In the genomic region with DNA sequence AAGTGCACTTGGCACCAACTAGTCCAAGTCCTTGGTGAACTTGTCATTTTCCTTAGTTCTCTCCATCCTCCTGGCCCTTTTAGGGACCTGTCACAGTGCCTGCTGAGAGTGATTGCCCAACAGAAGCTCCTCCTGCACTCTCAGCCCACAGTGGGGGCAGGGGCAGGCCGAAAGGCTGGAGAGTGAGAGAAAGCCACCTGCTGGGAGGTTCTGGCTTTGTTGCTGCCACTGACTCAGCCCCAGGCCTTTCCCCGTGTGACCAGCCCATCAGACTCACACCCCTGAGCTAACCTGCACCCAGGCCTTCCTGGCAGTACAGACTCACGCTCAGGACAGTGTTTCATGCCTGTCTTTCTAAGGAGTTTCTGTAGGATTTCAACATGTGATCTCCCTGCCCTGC, we compare ENCODE assay signal across 8 cellular contexts. TPM values are rescaled to one million over a fixed set of nuclear protein-coding genes. Genes with fewer than 3 reads are reported as not detected.
DNase-seq lines count a peak whose midpoint lies in the region; ATAC-seq and TF ChIP-seq lines count a peak whose summit lies in the region.

No MANE protein-coding gene starts in this region.

- H3K27ac ChIP-seq in HEK293 (ENCODE audit: extremely low read depth, low read depth, low read length) (no peak overlapping the region), right atrium auricular region (no peak overlapping the region), esophagus muscularis mucosa (replicated peaks in 1 of 4) (no peak overlapping the region)

- ATAC-seq in HG02852 (IDR thresholded peaks at IDR 0.05; ENCODE audit: unreplicated experiment) = no peak

- H3K4me3 ChIP-seq in HEK293 (ENCODE audit: low read depth, low read length) (no peak overlapping the region), right atrium auricular region (no peak overlapping the region), esophagus muscularis mucosa (no peak overlapping the region)

- H3K36me3 ChIP-seq in HEK293 (ENCODE audit: control insufficient read depth in 2 of 2, insufficient read depth in 1 of 2, low read length in 2 of 2) (no peaks in the 10 kb centered on the region), right atrium auricular region (no peaks in the 10 kb centered on the region), esophagus muscularis mucosa (no peaks in the 10 kb centered on the region)

- H3K4me1 ChIP-seq in HEK293 (ENCODE audit: control insufficient read depth, insufficient read depth, low read length) (no peaks in the 10 kb centered on the region), right atrium auricular region (peaks cover 0 to 10% of the 10 kb centered on the region in 2 donors), esophagus muscularis mucosa (no peaks in the 10 kb centered on the region)

- POLR2A ChIA-PET in HEK293 (lab: Yijun Ruan, JAX) = no interaction called here

- intact Hi-C loops in esophagus muscularis mucosa (cut with DNase I) = no loop called here

- no peak for TF ChIP-seq EP300 in esophagus muscularis mucosa (IDR thresholded peaks at IDR 0.05)

- H3K9me3 ChIP-seq in HEK293 (ENCODE audit: control insufficient read depth, insufficient read depth, low read depth, low read length) (no peaks in the 10 kb centered on the region), right atrium auricular region (no peaks in the 10 kb centered on the region), esophagus muscularis mucosa (no peaks in the 10 kb centered on the region)

- 39% methylated on average over 2 of the region's 3 CpGs for WGBS in esophagus muscularis mucosa

- DNase-seq in A172 (ENCODE audit: low spot score) = peak; percentile 87
- peak; percentile 21 for DNase-seq in SK-N-DZ (ENCODE audit: low spot score)
- DNase-seq in right atrium auricular region (ENCODE audit: low spot score) = peak; percentile 78
- DNase-seq in esophagus muscularis mucosa (ENCODE audit: extremely low spot score) = no peak
- DNase-seq in pons (ENCODE audit: low spot score) = no peak
- DNase-seq in cerebellar nuclear complex (lab: John Stamatoyannopoulos, UW) = no peak

- no peaks in the 10 kb centered on the region for H3K27me3 ChIP-seq in right atrium auricular region
- peaks cover 0 to 21% (median 0%) of the 10 kb centered on the region in 4 donors for H3K27me3 ChIP-seq in esophagus muscularis mucosa

- TF ChIP-seq CTCF in HEK293 (tag by site-specific recombination; IDR thresholded peaks at IDR 0.05) = no peak; the same call in 1 of the 2 replicates
- no peak for TF ChIP-seq CTCF in right atrium auricular region (IDR thresholded peaks at IDR 0.05)
- no peak for TF ChIP-seq CTCF in esophagus muscularis mucosa (IDR thresholded peaks at IDR 0.05)

- no peak for TF ChIP-seq POLR2A in esophagus muscularis mucosa (IDR thresholded peaks at IDR 0.05; ENCODE audit: low read depth)

- CTCF ChIA-PET in HEK293 (lab: Yijun Ruan, JAX) = interaction anchor here (0.6 to 3.2 kb wide), 7 partner anchors 9 to 237 kb away, joined by 3 to 20 read pairs (median 3); no protein-coding TSS in a partner anchor

TF ChIP-seq in HEK293, 187 proteins besides CTCF, POLR2A, EP300 and RAD21 (continues in another document):
- TF ChIP-seq ZNF600 (tag by site-specific recombination; IDR thresholded peaks at IDR 0.05) (peak; percentile 22; the same call in 1 of the 2 replicates), FEZF1 (tag by site-specific recombination; IDR thresholded peaks at IDR 0.05) (no peak), YY2 (tag by site-specific recombination; IDR thresholded peaks at IDR 0.05) (no peak), ZNF548 (tag by site-specific recombination; IDR thresholded peaks at IDR 0.05) (no peak), ZNF843 (tag by site-specific recombination; IDR thresholded peaks at IDR 0.05) (no peak), TRIM28 (IDR thresholded peaks at IDR 0.05; ENCODE audit: borderline replicate concordance, low read length) (peak; percentile 80), ZNF324 (tag by site-specific recombination; IDR thresholded peaks at IDR 0.05) (no peak), ZFHX2 (tag by site-specific recombination; conservative IDR thresholded peaks at IDR 0.05) (peak; percentile 53), ZNF223 (tag by site-specific recombination; IDR thresholded peaks at IDR 0.05) (no peak), ZNF660 (tag by site-specific recombination; IDR thresholded peaks at IDR 0.05) (peak; percentile 30; the same call in 1 of the 2 replicates), ZIC2 (tag by site-specific recombination; IDR thresholded peaks at IDR 0.05) (peak; percentile 83), ZNF133 (tag by site-specific recombination; IDR thresholded peaks at IDR 0.05) (no peak), ZNF621 (tag by site-specific recombination; IDR thresholded peaks at IDR 0.05) (no peak), ZNF48 (tag by site-specific recombination; IDR thresholded peaks at IDR 0.05) (no peak), ZNF529 (tag by site-specific recombination; IDR thresholded peaks at IDR 0.05; ENCODE audit: insufficient replicate concordance) (no peak), SCRT2 (tag by site-specific recombination; IDR thresholded peaks at IDR 0.05) (no peak), ZNF354C (tag by site-specific recombination; IDR thresholded peaks at IDR 0.05; ENCODE audit: borderline replicate concordance, low read depth) (no peak), ZBTB17 (tag by site-specific recombination; IDR thresholded peaks at IDR 0.05) (0 out of 2 replicates have a peak, but pooled peaks have one; percentile 28), PRDM1 (tag by site-specific recombination; IDR thresholded peaks at IDR 0.05) (peak; percentile 89), SALL2 (tag by site-specific recombination; IDR thresholded peaks at IDR 0.05; ENCODE audit: borderline replicate concordance) (no peak), OSR2 (tag by site-specific recombination; IDR thresholded peaks at IDR 0.05) (peak; percentile 55; the same call in 1 of the 2 replicates), ZSCAN23 (tag by site-specific recombination; IDR thresholded peaks at IDR 0.05) (no peak), GLIS1 (tag by site-specific recombination; IDR thresholded peaks at IDR 0.05) (peak; percentile 15; the same call in 1 of the 2 replicates), ZNF404 (tag by site-specific recombination; IDR thresholded peaks at IDR 0.05) (no peak)
- TF ChIP-seq, protein P1, sequence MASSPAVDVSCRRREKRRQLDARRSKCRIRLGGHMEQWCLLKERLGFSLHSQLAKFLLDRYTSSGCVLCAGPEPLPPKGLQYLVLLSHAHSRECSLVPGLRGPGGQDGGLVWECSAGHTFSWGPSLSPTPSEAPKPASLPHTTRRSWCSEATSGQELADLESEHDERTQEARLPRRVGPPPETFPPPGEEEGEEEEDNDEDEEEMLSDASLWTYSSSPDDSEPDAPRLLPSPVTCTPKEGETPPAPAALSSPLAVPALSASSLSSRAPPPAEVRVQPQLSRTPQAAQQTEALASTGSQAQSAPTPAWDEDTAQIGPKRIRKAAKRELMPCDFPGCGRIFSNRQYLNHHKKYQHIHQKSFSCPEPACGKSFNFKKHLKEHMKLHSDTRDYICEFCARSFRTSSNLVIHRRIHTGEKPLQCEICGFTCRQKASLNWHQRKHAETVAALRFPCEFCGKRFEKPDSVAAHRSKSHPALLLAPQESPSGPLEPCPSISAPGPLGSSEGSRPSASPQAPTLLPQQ (tag by site-specific recombination; IDR thresholded peaks at IDR 0.05) = peak; percentile 42; the same call in 1 of the 2 replicates
- TF ChIP-seq, protein P2, sequence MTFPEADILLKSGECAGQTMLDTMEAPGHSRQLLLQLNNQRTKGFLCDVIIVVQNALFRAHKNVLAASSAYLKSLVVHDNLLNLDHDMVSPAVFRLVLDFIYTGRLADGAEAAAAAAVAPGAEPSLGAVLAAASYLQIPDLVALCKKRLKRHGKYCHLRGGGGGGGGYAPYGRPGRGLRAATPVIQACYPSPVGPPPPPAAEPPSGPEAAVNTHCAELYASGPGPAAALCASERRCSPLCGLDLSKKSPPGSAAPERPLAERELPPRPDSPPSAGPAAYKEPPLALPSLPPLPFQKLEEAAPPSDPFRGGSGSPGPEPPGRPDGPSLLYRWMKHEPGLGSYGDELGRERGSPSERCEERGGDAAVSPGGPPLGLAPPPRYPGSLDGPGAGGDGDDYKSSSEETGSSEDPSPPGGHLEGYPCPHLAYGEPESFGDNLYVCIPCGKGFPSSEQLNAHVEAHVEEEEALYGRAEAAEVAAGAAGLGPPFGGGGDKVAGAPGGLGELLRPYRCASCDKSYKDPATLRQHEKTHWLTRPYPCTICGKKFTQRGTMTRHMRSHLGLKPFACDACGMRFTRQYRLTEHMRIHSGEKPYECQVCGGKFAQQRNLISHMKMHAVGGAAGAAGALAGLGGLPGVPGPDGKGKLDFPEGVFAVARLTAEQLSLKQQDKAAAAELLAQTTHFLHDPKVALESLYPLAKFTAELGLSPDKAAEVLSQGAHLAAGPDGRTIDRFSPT (tag by site-specific recombination; IDR thresholded peaks at IDR 0.05) = no peak

RNA-seq across cellular contexts. Expression of a gene that starts 17.1 kb away (rescaled TPM):
- total RNA-seq in A172 (2014; rRNA removed; shearing (Covaris generic)) = not detected in 2 replicates
- polyA plus RNA-seq in SK-N-DZ (2014; cell fraction: cytosol; rRNA removed) = not detected in 2 replicates
- polyA plus RNA-seq in SK-N-DZ (2014; cell fraction: nucleus; rRNA removed) = not detected in 2 replicates
- total RNA-seq in right atrium auricular region (1 to 10 TPM; 1.0 to 5.1 TPM), esophagus muscularis mucosa (not detected)

RNA-seq across cellular contexts. Expression of a gene that starts 26.3 kb away (rescaled TPM):
- 158 and 166 TPM in 2 replicates for total RNA-seq in A172 (2014; rRNA removed; shearing (Covaris generic))
- polyA plus RNA-seq in SK-N-DZ (2014; cell fraction: cytosol; rRNA removed) = 86.5 and 128 TPM in 2 replicates
- polyA plus RNA-seq in SK-N-DZ (2014; cell fraction: nucleus; rRNA removed) = 54.0 and 97.7 TPM in 2 replicates
- total RNA-seq in right atrium auricular region (100 to 1,000 TPM; 142 to 177 TPM), esophagus muscularis mucosa (100 to 1,000 TPM in 1 of 4 donors, 10 to 100 TPM in 3; 59.9 to 113 (median 71.0) TPM)

RNA-seq across cellular contexts. Expression of a gene that starts 43.0 kb away (rescaled TPM):
- 31.0 and 35.0 TPM in 2 replicates for total RNA-seq in A172 (2014; rRNA removed; shearing (Covaris generic))
- 0.09 and 0.23 TPM in 2 replicates for polyA plus RNA-seq in SK-N-DZ (2014; cell fraction: cytosol; rRNA removed)
- 0.33 and 0.59 TPM in 2 replicates for polyA plus RNA-seq in SK-N-DZ (2014; cell fraction: nucleus; rRNA removed)
- total RNA-seq in right atrium auricular region (1 to 10 TPM; 4.7 to 8.9 TPM), esophagus muscularis mucosa (1 to 10 TPM; 5.8 to 8.8 (median 8.4) TPM)

Comparison
In these comparisons a context has a peak if more than half of its experiments do, and no peak if none do; other contexts are left out.
1. DNase-seq: peak in A172 (single experiment), SK-N-DZ (single experiment) and right atrium auricular region (single experiment); none in esophagus muscularis mucosa (single experiment), pons (single experiment) and cerebellar nuclear complex (0 of 2).